Comparison of ENCODE assay signal across 11 cellular contexts in the genomic region with DNA sequence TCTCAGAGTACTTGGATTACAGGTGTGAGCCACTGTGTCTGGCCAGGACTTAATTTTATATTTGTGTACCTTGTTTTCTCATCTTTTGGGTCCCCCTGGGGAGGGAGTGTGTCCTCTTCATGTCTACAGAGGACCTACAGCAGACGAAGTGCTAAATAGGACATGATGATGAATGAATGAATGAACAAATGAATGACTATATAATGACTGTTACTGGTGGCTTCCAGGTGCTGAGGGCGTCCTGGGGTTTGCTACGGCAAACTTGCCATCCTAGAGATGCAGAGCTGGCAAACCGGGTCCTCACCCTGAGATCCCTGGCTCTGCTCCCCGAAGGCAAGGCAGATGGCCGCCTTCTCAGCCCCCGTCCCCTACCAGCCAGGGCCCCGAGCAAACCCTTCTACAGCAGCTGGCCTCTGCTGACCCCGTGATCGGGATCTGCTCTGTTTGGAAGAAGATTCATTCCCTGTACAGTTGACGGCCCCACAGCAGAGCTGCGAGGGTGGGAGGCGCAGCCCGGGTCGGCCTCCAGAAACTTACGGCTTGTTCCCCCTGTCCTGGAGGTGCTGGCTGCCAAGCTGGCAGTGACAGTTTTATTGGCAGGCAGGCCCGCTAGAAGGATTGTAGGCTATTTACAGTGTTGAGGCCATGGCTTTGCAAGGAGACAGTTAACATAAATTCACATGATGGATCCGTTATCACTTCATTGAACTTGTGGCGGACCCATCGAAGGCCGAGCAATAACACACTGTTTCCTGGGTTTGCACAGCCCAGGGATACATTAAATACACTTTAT.
DNase-seq lines count a peak whose midpoint lies in the region; ATAC-seq, FAIRE-seq and TF ChIP-seq lines count a peak whose summit lies in the region.
"Had no signal": no experiment of that assay in that cellular context is flagged by ENCODE, and none has a peak within 500 bp of the region (broad histone marks: within the 10 kb centered on the region; RNA-seq: fewer than 3 reads in every experiment).

No MANE protein-coding gene starts in this region.

- no peak for TF ChIP-seq CTCF in right atrium auricular region (IDR thresholded peaks at IDR 0.05)
- no peak for TF ChIP-seq CTCF in GM13976 (IDR thresholded peaks at IDR 0.05; ENCODE audit: borderline replicate concordance, control extremely low read depth, extremely low read depth, insufficient read depth, missing control alignments)

- H3K27ac ChIP-seq in right atrium auricular region = peak overlapping the region; percentile 41 to 45
- H3K27ac ChIP-seq: KMS-11, thoracic aorta had no signal

- DNase-seq in HTR-8/SVneo (ENCODE audit: insufficient read length, low spot score) (no peak), T-helper 17 cell (peak in 2 of 3 donors; percentile 1 to 3), right atrium auricular region (ENCODE audit: low spot score) (no peak), sciatic nerve (ENCODE audit: low spot score) (peak; percentile 50), GM13976 (ENCODE audit: low spot score) (no peak)
- no peak for DNase-seq in activated T-helper 2 cell treated with anti-CD3 and anti-CD28 coated beads, Interferon-gamma antibody, Interleukin-2, Interleukin-4, amounts not matched to agents 10 μg/mL and 5 μg/mL and 100 μg/mL, durations not matched to agents 14 hours and 24 hours and 36 hours (ENCODE audit: low spot score)

- no peaks in the 10 kb centered on the region for H3K36me3 Mint-ChIP-seq in T-helper 17 cell (ENCODE audit: low read depth)
- H3K36me3 Mint-ChIP-seq in activated T-helper 2 cell treated with anti-CD3 and anti-CD28 coated beads, Interferon-gamma antibody, Interleukin-2, Interleukin-4, amounts not matched to agents 10 μg/mL and 5 μg/mL and 100 μg/mL, durations not matched to agents 14 hours and 24 hours and 36 hours (ENCODE audit: low read depth) = no peaks in the 10 kb centered on the region
- H3K36me3 Mint-ChIP-seq: CD4-positive, alpha-beta memory T cell; immature natural killer cell had no signal

- no peak overlapping the region for H3K27ac Mint-ChIP-seq in T-helper 17 cell
- H3K27ac Mint-ChIP-seq in activated T-helper 2 cell treated with anti-CD3 and anti-CD28 coated beads, Interferon-gamma antibody, Interleukin-2, Interleukin-4, amounts not matched to agents 10 μg/mL and 5 μg/mL and 100 μg/mL, durations not matched to agents 14 hours and 24 hours and 36 hours = no peak overlapping the region
- H3K27ac Mint-ChIP-seq: CD4-positive, alpha-beta memory T cell; immature natural killer cell had no signal

- peak; percentile 33 for FAIRE-seq in HTR-8/SVneo (lab: Jason Lieb, UNC)

- H3K4me3 ChIP-seq in right atrium auricular region = no peak overlapping the region
- H3K4me3 ChIP-seq: thoracic aorta had no signal

- in situ Hi-C loops in GM13976 (cut with MboI; ENCODE audit: low sequenced_read_pairs, unreplicated experiment) = no loop called here

- ATAC-seq in T-helper 17 cell = no peak
- ATAC-seq in sciatic nerve = no peak
- no peak for ATAC-seq in GM21786 (IDR thresholded peaks at IDR 0.05; ENCODE audit: unreplicated experiment)

- no peaks in the 10 kb centered on the region for H3K9me3 ChIP-seq in T-helper 17 cell (ENCODE audit: control insufficient read depth, low read length, poor library complexity, severe bottlenecking)
- H3K9me3 ChIP-seq in right atrium auricular region = no peaks in the 10 kb centered on the region
- H3K9me3 ChIP-seq: thoracic aorta had no signal

- peaks cover 12% of the 10 kb centered on the region for H3K9me3 Mint-ChIP-seq in activated T-helper 2 cell treated with anti-CD3 and anti-CD28 coated beads, Interferon-gamma antibody, Interleukin-2, Interleukin-4, amounts not matched to agents 10 μg/mL and 5 μg/mL and 100 μg/mL, durations not matched to agents 14 hours and 24 hours and 36 hours
- H3K9me3 Mint-ChIP-seq: immature natural killer cell had no signal

- H3K36me3 ChIP-seq in right atrium auricular region = no peaks in the 10 kb centered on the region
- H3K36me3 ChIP-seq: thoracic aorta had no signal

- H3K27me3 ChIP-seq in right atrium auricular region = no peaks in the 10 kb centered on the region

- no peak overlapping the region for H3K4me3 Mint-ChIP-seq in T-helper 17 cell
- no peak overlapping the region for H3K4me3 Mint-ChIP-seq in activated T-helper 2 cell treated with anti-CD3 and anti-CD28 coated beads, Interferon-gamma antibody, Interleukin-2, Interleukin-4, amounts not matched to agents 10 μg/mL and 5 μg/mL and 100 μg/mL, durations not matched to agents 14 hours and 24 hours and 36 hours (ENCODE audit: low read depth)
- H3K4me3 Mint-ChIP-seq: CD4-positive, alpha-beta memory T cell had no signal

- no peaks in the 10 kb centered on the region for H3K4me1 Mint-ChIP-seq in T-helper 17 cell
- H3K4me1 Mint-ChIP-seq in activated T-helper 2 cell treated with anti-CD3 and anti-CD28 coated beads, Interferon-gamma antibody, Interleukin-2, Interleukin-4, amounts not matched to agents 10 μg/mL and 5 μg/mL and 100 μg/mL, durations not matched to agents 14 hours and 24 hours and 36 hours (ENCODE audit: low read depth) = no peaks in the 10 kb centered on the region
- H3K4me1 Mint-ChIP-seq: CD4-positive, alpha-beta memory T cell had no signal

- peaks cover 5% of the 10 kb centered on the region for H3K27me3 Mint-ChIP-seq in T-helper 17 cell
- H3K27me3 Mint-ChIP-seq in activated T-helper 2 cell treated with anti-CD3 and anti-CD28 coated beads, Interferon-gamma antibody, Interleukin-2, Interleukin-4, amounts not matched to agents 10 μg/mL and 5 μg/mL and 100 μg/mL, durations not matched to agents 14 hours and 24 hours and 36 hours (ENCODE audit: low read depth) = no peaks in the 10 kb centered on the region

- peaks cover 0 to 13% of the 10 kb centered on the region in 2 donors for H3K4me1 ChIP-seq in right atrium auricular region

- intact Hi-C loops in sciatic nerve (cut with DNase I) = loop anchor here (5.0 kb wide), 1 partner anchor 252 kb away; no protein-coding TSS in a partner anchor
- intact Hi-C loops in activated T-helper 2 cell treated with anti-CD3 and anti-CD28 coated beads, Interferon-gamma antibody, Interleukin-2, Interleukin-4, amounts not matched to agents 10 μg/mL and 5 μg/mL and 100 μg/mL, durations not matched to agents 14 hours and 24 hours and 36 hours (cut with micrococcal nuclease) = no loop called here

Comparison
In these comparisons a context has a peak if more than half of its experiments do, and no peak if none do; other contexts are left out.
1. DNase-seq: peak in T-helper 17 cell (2 of 3) and sciatic nerve (single experiment); none in HTR-8/SVneo (single experiment), right atrium auricular region (single experiment), GM13976 (single experiment) and activated T-helper 2 cell treated with anti-CD3 and anti-CD28 coated beads, Interferon-gamma antibody, Interleukin-2, Interleukin-4, amounts not matched to agents 10 μg/mL and 5 μg/mL and 100 μg/mL, durations not matched to agents 14 hours and 24 hours and 36 hours (single experiment).